Comparison of ENCODE assay signal across 20 cellular contexts in the genomic region with DNA sequence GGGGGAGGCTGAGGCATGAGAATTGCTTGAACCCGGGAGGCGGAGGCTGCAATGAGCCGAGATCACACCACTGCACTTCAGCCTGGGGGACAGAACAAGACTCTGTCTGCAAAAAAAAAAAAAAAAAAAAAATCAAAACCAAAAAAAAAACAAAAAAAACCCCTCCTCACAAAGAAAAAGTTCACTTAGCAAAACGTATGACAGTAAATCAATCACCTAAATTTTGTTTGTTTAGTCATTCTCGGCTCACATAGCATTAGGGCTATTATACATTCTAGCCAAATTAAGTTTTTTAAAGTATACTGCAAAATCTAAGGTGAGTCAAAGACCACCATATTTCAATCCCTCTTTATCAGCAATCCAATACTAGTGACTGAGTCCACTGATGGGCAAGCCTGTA.
"Had no signal": no experiment of that assay in that cellular context is flagged by ENCODE, and none has a peak within 500 bp of the region (broad histone marks: within the 10 kb centered on the region; RNA-seq: fewer than 3 reads in every experiment).

No MANE protein-coding gene starts in this region.

- H3K27ac Mint-ChIP-seq: activated CD8-positive, alpha-beta T cell treated with anti-CD3 and anti-CD28 coated beads for 36 hours; activated naive CD4-positive, alpha-beta T cell treated with anti-CD3 and anti-CD28 coated beads for 36 hours; activated T-cell treated with anti-CD3 and anti-CD28 coated beads, Interleukin-2, amount 50 U/mL, for 24 hours; mesothelial cell of epicardium had no signal

- H3K27me3 Mint-ChIP-seq: activated CD8-positive, alpha-beta T cell treated with anti-CD3 and anti-CD28 coated beads for 36 hours; activated T-cell treated with anti-CD3 and anti-CD28 coated beads, Interleukin-2, amount 50 U/mL, for 24 hours; central memory CD8-positive, alpha-beta T cell had no signal

- ATAC-seq: activated CD8-positive, alpha-beta T cell treated with anti-CD3 and anti-CD28 coated beads for 36 hours; gastrocnemius medialis; left lung; psoas muscle; right cardiac atrium had no signal

- H3K4me3 Mint-ChIP-seq: activated CD8-positive, alpha-beta T cell treated with anti-CD3 and anti-CD28 coated beads for 36 hours; activated naive CD4-positive, alpha-beta T cell treated with anti-CD3 and anti-CD28 coated beads for 36 hours; activated T-cell treated with anti-CD3 and anti-CD28 coated beads, Interleukin-2, amount 50 U/mL, for 24 hours; central memory CD8-positive, alpha-beta T cell; mesothelial cell of epicardium; neural crest cell had no signal

- DNase-seq: activated CD4-positive, alpha-beta T cell treated with anti-CD3 and anti-CD28 coated beads for 48 hours; activated CD4-positive, CD25-positive, alpha-beta regulatory T cell; activated CD8-positive, alpha-beta T cell treated with anti-CD3 and anti-CD28 coated beads for 36 hours; activated naive CD4-positive, alpha-beta T cell treated with anti-CD3 and anti-CD28 coated beads for 36 hours; activated T-cell treated with anti-CD3 and anti-CD28 coated beads, Interleukin-2, amount 50 U/mL, for 24 hours; colonic mucosa; gastrocnemius medialis; head of caudate nucleus; kidney; left lung; psoas muscle; right cardiac atrium; stomach; T-helper 2 cell; trophoblast cell had no signal

- H3K9me3 Mint-ChIP-seq: activated CD8-positive, alpha-beta T cell treated with anti-CD3 and anti-CD28 coated beads for 36 hours; activated naive CD4-positive, alpha-beta T cell treated with anti-CD3 and anti-CD28 coated beads for 36 hours; activated T-cell treated with anti-CD3 and anti-CD28 coated beads, Interleukin-2, amount 50 U/mL, for 24 hours; central memory CD8-positive, alpha-beta T cell had no signal

- H3K4me3 ChIP-seq: ascending aorta, colonic mucosa, gastrocnemius medialis, left lung, psoas muscle, vagina had no signal

- H3K27ac ChIP-seq: ascending aorta, colonic mucosa, gastrocnemius medialis, left lung, psoas muscle, vagina had no signal
